Comparison of ENCODE assay signal across 8 cellular contexts in genomic region chr17:82037113-82037888, GRCh38. TPM values are rescaled to one million over a fixed set of nuclear protein-coding genes. Genes with fewer than 3 reads are reported as not detected.
DNase-seq lines count a peak whose midpoint lies in the region; ATAC-seq and TF ChIP-seq lines count a peak whose summit lies in the region.

Gene DCXR (minus strand): TSS chr17:82037697. CDS start chr17:82037682, 15 bp downstream.

- DNase-seq in C1 segment of cervical spinal cord (lab: John Stamatoyannopoulos, UW) (peak; percentile 52 to 97 (median 94)), NCI-H69 (lab: John Stamatoyannopoulos, UW) (peak; percentile 98), coronary artery (ENCODE audit: low spot score) (peak; percentile 98), left kidney (ENCODE audit: low read depth, low spot score) (peak; percentile 99)
- DNase-seq in activated CD4-positive, alpha-beta T cell treated with anti-CD3 and anti-CD28 coated beads, Interleukin-2, amount 10 ng/mL, durations not matched to agents 7 days and 5 days: peak; percentile 98
- DNase-seq in stimulated activated CD4-positive, alpha-beta T cell treated with anti-CD3 and anti-CD28 coated beads, Interleukin-2, amount 100 ng/mL, for 24 hours: peak; percentile 95 to 98

- H3K36me3 Mint-ChIP-seq in activated CD4-positive, alpha-beta T cell treated with anti-CD3 and anti-CD28 coated beads, Interleukin-2, amount 10 ng/mL, durations not matched to agents 7 days and 5 days (ENCODE audit: low read depth): peaks cover 8% of the 10 kb centered on the region

- peak within 1 kb of the TSS; percentile 77 to 100 for H3K27ac ChIP-seq in coronary artery

- H3K4me3 ChIP-seq in coronary artery: peak within 1 kb of the TSS; percentile 92

- peaks cover 28% of the 10 kb centered on the region for H3K4me1 Mint-ChIP-seq in activated CD4-positive, alpha-beta T cell treated with anti-CD3 and anti-CD28 coated beads, Interleukin-2, amount 10 ng/mL, durations not matched to agents 7 days and 5 days

- peak within 1 kb of the TSS; percentile 97 for H3K27ac Mint-ChIP-seq in activated CD4-positive, alpha-beta T cell treated with anti-CD3 and anti-CD28 coated beads, Interleukin-2, amount 10 ng/mL, durations not matched to agents 7 days and 5 days

- no peaks in the 10 kb centered on the region for H3K9me3 Mint-ChIP-seq in activated CD4-positive, alpha-beta T cell treated with anti-CD3 and anti-CD28 coated beads, Interleukin-2, amount 10 ng/mL, durations not matched to agents 7 days and 5 days

- CTCF ChIA-PET in activated CD4-positive, alpha-beta T cell treated with anti-CD3 and anti-CD28 coated beads, Interleukin-2, amount 10 ng/mL, durations not matched to agents 7 days and 5 days (lab: Charles Lee): interaction anchor here (0.6 to 4.7 kb wide), 30 partner anchors 9 to 255 kb away, joined by 3 to 49 read pairs (median 4); partner anchors contain the start of genes CENPX and LRRC45

- peak; percentile 90 for ATAC-seq in GM19328 (IDR thresholded peaks at IDR 0.05; ENCODE audit: unreplicated experiment)
- peak; percentile 76 for ATAC-seq in HG03520 (IDR thresholded peaks at IDR 0.05; ENCODE audit: unreplicated experiment)

- peak; percentile 60 for TF ChIP-seq CTCF in coronary artery (IDR thresholded peaks at IDR 0.05)

- H3K27me3 Mint-ChIP-seq in activated CD4-positive, alpha-beta T cell treated with anti-CD3 and anti-CD28 coated beads, Interleukin-2, amount 10 ng/mL, durations not matched to agents 7 days and 5 days: no peaks in the 10 kb centered on the region

- H3K4me3 Mint-ChIP-seq in activated CD4-positive, alpha-beta T cell treated with anti-CD3 and anti-CD28 coated beads, Interleukin-2, amount 10 ng/mL, durations not matched to agents 7 days and 5 days: peak within 1 kb of the TSS; percentile 85

- POLR2A ChIA-PET in activated CD4-positive, alpha-beta T cell treated with anti-CD3 and anti-CD28 coated beads, Interleukin-2, amount 10 ng/mL, durations not matched to agents 7 days and 5 days (lab: Charles Lee): interaction anchor here (0.7 to 0.9 kb wide), 6 partner anchors 11 to 76 kb away, joined by 3 to 4 read pairs (median 3); partner anchors contain the start of genes CENPX and LRRC45

RNA-seq across cellular contexts. Expression of gene DCXR, which starts in this region (rescaled TPM):
- total RNA-seq in activated CD4-positive, alpha-beta T cell treated with anti-CD3 and anti-CD28 coated beads, Interleukin-2, amount 10 ng/mL, durations not matched to agents 7 days and 5 days: 100 to 1,000 TPM; 140 to 144 TPM

Comparison
In these comparisons a context has a peak if more than half of its experiments do, and no peak if none do; other contexts are left out.
1. Peak in every context shown above with its lines: DNase-seq, ATAC-seq, H3K4me3 ChIP-seq and H3K27ac ChIP-seq.